17 cellular contexts compared by ENCODE assay signal in genomic region chr13:83881031-83881727, GRCh38. TPM values are rescaled to one million over a fixed set of nuclear protein-coding genes. Genes with fewer than 3 reads are reported as not detected.
DNase-seq lines count a peak whose midpoint lies in the region; ATAC-seq and TF ChIP-seq lines count a peak whose summit lies in the region.
"Had no signal": no experiment of that assay in that cellular context is flagged by ENCODE, and none has a peak within 500 bp of the region (broad histone marks: within the 10 kb centered on the region; RNA-seq: fewer than 3 reads in every experiment).

No MANE protein-coding gene starts in this region.

- H3K27me3 Mint-ChIP-seq in mesothelial cell of epicardium (ENCODE audit: low read depth) = peaks cover 92% of the 10 kb centered on the region

- H3K27ac Mint-ChIP-seq in mesothelial cell of epicardium = no peak overlapping the region
- H3K27ac Mint-ChIP-seq: memory B cell had no signal

- H3K79me2 ChIP-seq in ACC112 (ENCODE audit: control insufficient read depth, insufficient read depth, low read length, unreplicated experiment) (no peaks in the 10 kb centered on the region), mammary epithelial cell (ENCODE audit: insufficient read depth, low read length) (no peaks in the 10 kb centered on the region)

- peaks cover 57% of the 10 kb centered on the region for H3K27me3 ChIP-seq in ACC112 (ENCODE audit: insufficient read depth, low read length)
- H3K27me3 ChIP-seq in mammary epithelial cell (ENCODE audit: insufficient read depth, low read length) = peaks cover 43% of the 10 kb centered on the region
- H3K27me3 ChIP-seq: right atrium auricular region, SJCRH30 had no signal

- H3K9me3 Mint-ChIP-seq in mesothelial cell of epicardium = no peaks in the 10 kb centered on the region
- H3K9me3 Mint-ChIP-seq: memory B cell had no signal

- CTCF ChIA-PET in mammary epithelial cell (lab: Charles Lee; ENCODE audit: low non-redundant PET) = no interaction called here

- H3K36me3 Mint-ChIP-seq in mesothelial cell of epicardium = no peaks in the 10 kb centered on the region
- H3K36me3 Mint-ChIP-seq: memory B cell had no signal

- ATAC-seq in HG03378 (IDR thresholded peaks at IDR 0.05; ENCODE audit: unreplicated experiment) (no peak), GM21723 (IDR thresholded peaks at IDR 0.05; ENCODE audit: unreplicated experiment) (no peak)

- H3K4me3 Mint-ChIP-seq in mesothelial cell of epicardium = peak overlapping the region; percentile 71
- H3K4me3 Mint-ChIP-seq: activated T-helper 1 cell treated with anti-CD3 and anti-CD28 coated beads, Interleukin-12 subunit alpha, Interleukin-12 subunit beta, Interleukin-2, Interleukin-4 antibody, amounts not matched to agents 30 ng/mL and 10 ng/mL and 1 ng/mL, durations not matched to agents 14 hours and 24 hours and 36 hours; memory B cell had no signal

- in situ Hi-C loops in mammary epithelial cell (cut with MboI; ENCODE audit: low sequenced_read_pairs in 2 of 2) = no loop called here

- no peaks in the 10 kb centered on the region for H3K36me3 ChIP-seq in ACC112 (ENCODE audit: insufficient read depth, low read length)
- no peaks in the 10 kb centered on the region for H3K36me3 ChIP-seq in mammary epithelial cell (ENCODE audit: insufficient read depth, low read length)
- H3K36me3 ChIP-seq: right atrium auricular region, SJCRH30, upper lobe of left lung had no signal

- H2AFZ ChIP-seq in ACC112 (ENCODE audit: low read length, unreplicated experiment) (no peak overlapping the region), mammary epithelial cell (ENCODE audit: low read depth, low read length) (no peak overlapping the region)
- H2AFZ ChIP-seq: GM23248 had no signal

- no peak overlapping the region for H3K27ac ChIP-seq in ACC112 (ENCODE audit: low read depth, low read length)
- H3K27ac ChIP-seq in mammary epithelial cell (ENCODE audit: insufficient read depth, low read depth, low read length) = no peak overlapping the region
- H3K27ac ChIP-seq: C4-2B, coronary artery, GM23248, right atrium auricular region, SJCRH30, upper lobe of left lung had no signal

- peaks cover 42% of the 10 kb centered on the region for H3K4me1 Mint-ChIP-seq in mesothelial cell of epicardium
- H3K4me1 Mint-ChIP-seq: memory B cell had no signal

- H3K4me1 ChIP-seq in ACC112 (ENCODE audit: control insufficient read depth, insufficient read depth, low read length, unreplicated experiment) (peaks cover 17% of the 10 kb centered on the region), mammary epithelial cell (ENCODE audit: insufficient read depth, low read length) (peaks cover 18% of the 10 kb centered on the region)
- H3K4me1 ChIP-seq: right atrium auricular region, SJCRH30 had no signal

- WGBS in mammary epithelial cell (ENCODE audit: low coverage, missing lambda C conversion rate) = 2% methylated on average over 21 of the region's 23 CpGs

- H3K9me3 ChIP-seq in mammary epithelial cell (replicated peaks; ENCODE audit: insufficient read depth, low read length) = no peaks in the 10 kb centered on the region
- H3K9me3 ChIP-seq: right atrium auricular region, SJCRH30, upper lobe of left lung had no signal

- intact Hi-C loops in mammary epithelial cell (cut with micrococcal nuclease) = no loop called here

- DNase-seq in LNCaP clone FGC (ENCODE audit: low read depth) = no peak
- no peak for DNase-seq in mammary epithelial cell
- no peak for DNase-seq in mesothelial cell of epicardium (ENCODE audit: low spot score in 2 of 2, unreplicated experiment in 2 of 2)
- DNase-seq in NCI-H446 treated with DMSO at 0.1 percent for 48 hours (lab: John Stamatoyannopoulos, UW) = no peak
- DNase-seq in SK-N-DZ (ENCODE audit: low spot score) = no peak

- no peak overlapping the region for H3K9ac ChIP-seq in mammary epithelial cell (ENCODE audit: insufficient read depth, low read length)
- H3K9ac ChIP-seq: GM23248 had no signal

- TF ChIP-seq CTCF in LNCaP clone FGC (IDR thresholded peaks at IDR 0.05; ENCODE audit: control insufficient read depth, extremely low read depth, insufficient read depth) (no peak), mammary epithelial cell (conservative IDR thresholded peaks at IDR 0.05 in 1 of 2, IDR thresholded peaks at IDR 0.05 in 1 of 2; ENCODE audit: extremely low read depth in 1 of 2, insufficient read depth in 1 of 2, low read depth in 1 of 2, low read length in 2 of 2) (no peak), mesothelial cell of epicardium (IDR thresholded peaks at IDR 0.05; ENCODE audit: unreplicated experiment) (no peak)

- H4K20me1 ChIP-seq in mammary epithelial cell (ENCODE audit: insufficient read depth, low read length) = no peaks in the 10 kb centered on the region

- BruUV-seq in mammary epithelial cell (replicated peaks; lab: Mats Ljungman, UMichigan) = no TSS peak

- peak overlapping the region; percentile 76 for H3K4me3 ChIP-seq in ACC112 (ENCODE audit: low read depth, low read length)
- peak overlapping the region; percentile 17; the same call in 1 of the 2 replicates for H3K4me3 ChIP-seq in LNCaP clone FGC (ENCODE audit: low read depth, low read length)
- H3K4me3 ChIP-seq in mammary epithelial cell (replicated peaks in 1 of 3; ENCODE audit: insufficient read depth in 1 of 3, low read depth in 2 of 3, low read length in 3 of 3) = peak overlapping the region in 1 of 3 experiments; percentile 7
- H3K4me3 ChIP-seq: coronary artery, GM23248, right atrium auricular region, SJCRH30, upper lobe of left lung had no signal

- peak overlapping the region; percentile 56 for H3K4me2 ChIP-seq in mammary epithelial cell (ENCODE audit: insufficient read depth, low read depth, low read length)

- dilution Hi-C loops in mammary epithelial cell (cut with HindIII; ENCODE audit: low sequenced_read_pairs) = no loop called here

RNA-seq across cellular contexts. Expression of gene SLITRK1, which starts 1.1 kb away (rescaled TPM):
- total RNA-seq in mammary epithelial cell = not detected
- not detected for polyA plus RNA-seq in mammary epithelial cell
- polyA minus RNA-seq in mammary epithelial cell = not detected
- total RNA-seq in mesothelial cell of epicardium = 1.0 to 1.2 TPM (median 1.1 TPM) in 3 replicates
- 0.05 TPM in 1 of 2 replicates, not detected in the other for polyA plus RNA-seq in SK-N-DZ (2014; cell fraction: cytosol; rRNA removed)
- 0.02 TPM in 1 of 2 replicates, not detected in the other for polyA plus RNA-seq in SK-N-DZ (2014; cell fraction: nucleus; rRNA removed)
- total RNA-seq: activated T-helper 1 cell treated with anti-CD3 and anti-CD28 coated beads, Interleukin-12 subunit alpha, Interleukin-12 subunit beta, Interleukin-2, Interleukin-4 antibody, amounts not matched to agents 30 ng/mL and 10 ng/mL and 1 ng/mL, durations not matched to agents 14 hours and 24 hours and 36 hours; glomerular endothelial cell; GM23248; right atrium auricular region; SJCRH30; upper lobe of left lung had no signal
